Comparison of ENCODE assay signal across 9 cellular contexts in the genomic region with DNA sequence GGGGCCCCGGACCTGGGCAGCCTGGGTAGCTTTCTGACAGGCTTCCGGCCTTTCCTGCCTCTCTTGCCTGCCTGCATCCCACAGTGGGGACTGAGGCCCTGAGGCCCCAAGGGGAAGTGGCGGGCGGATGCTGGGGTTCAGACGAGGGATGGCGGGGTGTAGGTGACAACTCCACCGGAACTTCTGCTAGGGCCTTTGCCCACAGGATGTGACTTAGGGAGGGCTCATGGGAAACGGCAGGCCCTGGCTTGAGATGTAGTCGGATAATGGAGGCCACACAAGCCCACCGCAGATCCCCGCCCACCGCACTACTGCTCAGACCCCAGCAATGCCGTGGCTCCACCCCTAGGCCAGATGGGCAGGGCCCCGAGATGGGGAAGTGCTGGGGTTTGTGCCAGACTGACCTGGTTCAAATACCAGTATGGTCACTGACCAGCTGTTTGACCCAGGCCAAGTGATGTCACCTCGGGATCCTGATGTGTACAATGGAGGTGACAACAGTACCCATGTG. TPM values are rescaled to one million over a fixed set of nuclear protein-coding genes. Genes with fewer than 3 reads are reported as not detected.
DNase-seq lines count a peak whose midpoint lies in the region; ATAC-seq lines count a peak whose summit lies in the region.
"Had no signal": no experiment of that assay in that cellular context is flagged by ENCODE, and none has a peak within 500 bp of the region (broad histone marks: within the 10 kb centered on the region; RNA-seq: fewer than 3 reads in every experiment).

No MANE protein-coding gene starts in this region.

- no peak for ATAC-seq in GM18870 (IDR thresholded peaks at IDR 0.05; ENCODE audit: unreplicated experiment)

- H3K27me3 ChIP-seq in SJCRH30 (no peaks in the 10 kb centered on the region), thymus (ENCODE audit: control insufficient read depth, insufficient read depth) (no peaks in the 10 kb centered on the region)

- H3K36me3 ChIP-seq in SJCRH30 (peaks cover 13% of the 10 kb centered on the region), thymus (ENCODE audit: control insufficient read depth, insufficient read depth) (peaks cover 21% of the 10 kb centered on the region)

- H3K27ac ChIP-seq in SJCRH30, result no peak overlapping the region
- peak overlapping the region; percentile 95 for H3K27ac ChIP-seq in thymus (ENCODE audit: low read depth)
- H3K27ac ChIP-seq: SK-N-MC had no signal

- WGBS in thymus, result 5% methylated on average over 15 of the region's 15 CpGs

- DNase-seq in AML-193 (lab: John Stamatoyannopoulos, UW) (peak; percentile 97 to 98), SJCRH30 (peak; percentile 53), mucosa of gallbladder (ENCODE audit: low spot score) (peak; percentile 61), OCI-M2 (lab: John Stamatoyannopoulos, UW; ENCODE audit: unreplicated experiment) (no peak), middle frontal gyrus (ENCODE audit: extremely low spot score, low spot score) (no peak)
- DNase-seq in activated gamma-delta T cell treated with anti-CD3 and anti-CD28 coated beads, Interleukin-2, amount 50 U/mL, for 16 hours (ENCODE audit: low read depth), result peak; percentile 70

- H3K9me3 ChIP-seq in SJCRH30 (replicated peaks) (no peaks in the 10 kb centered on the region), thymus (ENCODE audit: control insufficient read depth) (no peaks in the 10 kb centered on the region)

- H3K4me3 ChIP-seq in SJCRH30 (no peak overlapping the region), thymus (ENCODE audit: low read length) (peak overlapping the region; percentile 35)
- H3K4me3 ChIP-seq: SK-N-MC had no signal

- peaks cover 35% of the 10 kb centered on the region for H3K4me1 ChIP-seq in SJCRH30
- peaks cover 45% of the 10 kb centered on the region for H3K4me1 ChIP-seq in thymus (ENCODE audit: control insufficient read depth, insufficient read depth, low read length)

RNA-seq across cellular contexts. Expression of a gene that starts 2.7 kb away (rescaled TPM):
- total RNA-seq in SJCRH30 (2014; rRNA removed; shearing (Covaris generic)), result 19.2 and 21.8 TPM in 2 replicates
- 92.7 TPM for total RNA-seq in mucosa of gallbladder
- polyA plus RNA-seq in thymus, result 122 TPM

RNA-seq across cellular contexts. Expression of a gene that starts 4.7 kb away (rescaled TPM):
- 0.99 and 1.4 TPM in 2 replicates for total RNA-seq in SJCRH30 (2014; rRNA removed; shearing (Covaris generic))
- 9.1 TPM for total RNA-seq in mucosa of gallbladder
- polyA plus RNA-seq in thymus, result 25.1 TPM

RNA-seq across cellular contexts. Expression of a gene that starts 19.5 kb away (rescaled TPM):
- total RNA-seq in SJCRH30 (2014; rRNA removed; shearing (Covaris generic)), result 32.0 and 39.4 TPM in 2 replicates
- 74.7 TPM for total RNA-seq in mucosa of gallbladder
- 48.4 TPM for polyA plus RNA-seq in thymus

RNA-seq across cellular contexts. Expression of a gene that starts 48.1 kb away (rescaled TPM):
- 3.9 and 5.8 TPM in 2 replicates for total RNA-seq in SJCRH30 (2014; rRNA removed; shearing (Covaris generic))
- 21.7 TPM for total RNA-seq in mucosa of gallbladder
- 19.3 TPM for polyA plus RNA-seq in thymus

Comparison
In these comparisons a context has a peak if more than half of its experiments do, and no peak if none do; other contexts are left out.
1. DNase-seq: peak in AML-193 (2 of 2), SJCRH30 (2 of 2), activated gamma-delta T cell treated with anti-CD3 and anti-CD28 coated beads, Interleukin-2, amount 50 U/mL, for 16 hours (single experiment) and mucosa of gallbladder (single experiment); none in OCI-M2 (single experiment) and middle frontal gyrus (single experiment).